Comparison of ENCODE assay signal across 8 cellular contexts in genomic region chr4:109548655-109549054, GRCh38. TPM values are rescaled to one million over a fixed set of nuclear protein-coding genes. Genes with fewer than 3 reads are reported as not detected.
DNase-seq lines count a peak whose midpoint lies in the region; ATAC-seq lines count a peak whose summit lies in the region.

No MANE protein-coding gene starts in this region.

- H3K27ac Mint-ChIP-seq in activated naive CD4-positive, alpha-beta T cell treated with anti-CD3 and anti-CD28 coated beads for 36 hours, result no peak overlapping the region

- H3K36me3 Mint-ChIP-seq in activated naive CD4-positive, alpha-beta T cell treated with anti-CD3 and anti-CD28 coated beads for 36 hours (ENCODE audit: low read depth), result peaks cover 29% of the 10 kb centered on the region

- no peak overlapping the region for H3K4me3 Mint-ChIP-seq in activated naive CD4-positive, alpha-beta T cell treated with anti-CD3 and anti-CD28 coated beads for 36 hours

- peaks cover 25% of the 10 kb centered on the region for H3K4me1 Mint-ChIP-seq in activated naive CD4-positive, alpha-beta T cell treated with anti-CD3 and anti-CD28 coated beads for 36 hours (ENCODE audit: low read depth)

- H3K9me3 Mint-ChIP-seq in activated naive CD4-positive, alpha-beta T cell treated with anti-CD3 and anti-CD28 coated beads for 36 hours, result peaks cover 9% of the 10 kb centered on the region

- H3K27me3 Mint-ChIP-seq in activated naive CD4-positive, alpha-beta T cell treated with anti-CD3 and anti-CD28 coated beads for 36 hours (ENCODE audit: low read depth), result no peaks in the 10 kb centered on the region

- peak; percentile 78 for ATAC-seq in stimulated activated naive CD8-positive, alpha-beta T cell treated with anti-CD3 and anti-CD28 coated beads, Interleukin-15, Interleukin-2, amounts not matched to agents 100 U/mL and 50 U/mL, for 24 hours
- ATAC-seq in GM18861 (IDR thresholded peaks at IDR 0.05; ENCODE audit: unreplicated experiment), result no peak

- peak; percentile 74 for DNase-seq in activated naive CD4-positive, alpha-beta T cell treated with anti-CD3 and anti-CD28 coated beads for 36 hours
- no peak for DNase-seq in activated naive CD4-positive, alpha-beta T cell treated with Interleukin-2 at 50 U/mL for 16 hours
- DNase-seq in UCSD-AML1 (lab: John Stamatoyannopoulos, UW; ENCODE audit: unreplicated experiment) (peak; percentile 45), glomerular endothelial cell (ENCODE audit: extremely low read depth, low read depth, low spot score) (peak; percentile 85), occipital lobe (lab: John Stamatoyannopoulos, UW) (no peak)
- peak; percentile 30 for DNase-seq in stimulated activated naive CD8-positive, alpha-beta T cell treated with anti-CD3 and anti-CD28 coated beads, Interleukin-15, Interleukin-2, amounts not matched to agents 100 U/mL and 50 U/mL, for 24 hours
- DNase-seq in activated CD4-positive, CD25-positive, alpha-beta regulatory T cell treated with anti-CD3 and anti-CD28 coated beads, Interleukin-2, amount 50 U/mL, for 72 hours, result no peak

- CTCF ChIA-PET in activated naive CD4-positive, alpha-beta T cell treated with anti-CD3 and anti-CD28 coated beads for 36 hours (lab: Charles Lee), result no interaction called here

- intact Hi-C loops in activated naive CD4-positive, alpha-beta T cell treated with anti-CD3 and anti-CD28 coated beads for 36 hours (cut with micrococcal nuclease), result no loop called here

RNA-seq across cellular contexts. Expression of gene MCUB, which starts 11.4 kb away (rescaled TPM):
- 10 to 100 TPM; 69.1 to 71.8 TPM for total RNA-seq in activated naive CD4-positive, alpha-beta T cell treated with anti-CD3 and anti-CD28 coated beads for 36 hours
- 59.2 and 109 TPM in 2 replicates for total RNA-seq in glomerular endothelial cell
- total RNA-seq in occipital lobe, result 44.9 TPM

Comparison
In these comparisons a context has a peak if more than half of its experiments do, and no peak if none do; other contexts are left out.
1. DNase-seq: peak in activated naive CD4-positive, alpha-beta T cell treated with anti-CD3 and anti-CD28 coated beads for 36 hours (single experiment), UCSD-AML1 (single experiment), glomerular endothelial cell (single experiment) and stimulated activated naive CD8-positive, alpha-beta T cell treated with anti-CD3 and anti-CD28 coated beads, Interleukin-15, Interleukin-2, amounts not matched to agents 100 U/mL and 50 U/mL, for 24 hours (single experiment); none in activated naive CD4-positive, alpha-beta T cell treated with Interleukin-2 at 50 U/mL for 16 hours (single experiment), occipital lobe (single experiment) and activated CD4-positive, CD25-positive, alpha-beta regulatory T cell treated with anti-CD3 and anti-CD28 coated beads, Interleukin-2, amount 50 U/mL, for 72 hours (single experiment).